1 cellular context compared by ENCODE assay signal in genomic region chr5:343461-344401, GRCh38.
TF ChIP-seq lines count a peak whose summit lies in the region.

No MANE protein-coding gene starts in this region.

TF ChIP-seq in WTC11, 78 proteins besides CTCF, POLR2A, EP300 and RAD21 (continued from another document):
- TF ChIP-seq FOXP1 (CRISPR knock-in tag; IDR thresholded peaks at IDR 0.05; ENCODE audit: borderline replicate concordance) (0 out of 2 replicates have a peak, but pooled peaks have one; percentile 42), NFE2L1 (CRISPR knock-in tag; IDR thresholded peaks at IDR 0.05) (peak; percentile 48; the same call in 1 of the 2 replicates), ETV6 (CRISPR knock-in tag; IDR thresholded peaks at IDR 0.05) (no peak), ATF3 (CRISPR knock-in tag; conservative IDR thresholded peaks at IDR 0.05) (no peak), FOXK1 (CRISPR knock-in tag; IDR thresholded peaks at IDR 0.05) (peak; percentile 34; the same call in 1 of the 2 replicates), PRDM15 (CRISPR knock-in tag; IDR thresholded peaks at IDR 0.05) (peak; percentile 7; the same call in 1 of the 2 replicates), TCF7 (CRISPR knock-in tag; IDR thresholded peaks at IDR 0.05; ENCODE audit: low read depth) (peak; percentile 77; the same call in 1 of the 2 replicates), GTF2I (CRISPR knock-in tag; conservative IDR thresholded peaks at IDR 0.05) (no peak), AR (CRISPR knock-in tag; IDR thresholded peaks at IDR 0.05) (no peak), JAZF1 (CRISPR knock-in tag; IDR thresholded peaks at IDR 0.05) (no peak), ATF1 (CRISPR knock-in tag; IDR thresholded peaks at IDR 0.05) (no peak), USF1 (CRISPR knock-in tag; IDR thresholded peaks at IDR 0.05) (peak; percentile 26; the same call in 1 of the 2 replicates), ZNF232 (CRISPR knock-in tag; IDR thresholded peaks at IDR 0.05) (0 out of 2 replicates have a peak, but pooled peaks have one; percentile 56), MYBL2 (CRISPR knock-in tag; IDR thresholded peaks at IDR 0.05) (no peak), TEAD4 (CRISPR knock-in tag; IDR thresholded peaks at IDR 0.05) (no peak), IRF2 (CRISPR knock-in tag; IDR thresholded peaks at IDR 0.05; ENCODE audit: borderline replicate concordance, low read depth) (no peak)
TF ChIP-seq in WTC11: peak in this region for 18.
